12 cellular contexts compared by ENCODE assay signal in the genomic region with DNA sequence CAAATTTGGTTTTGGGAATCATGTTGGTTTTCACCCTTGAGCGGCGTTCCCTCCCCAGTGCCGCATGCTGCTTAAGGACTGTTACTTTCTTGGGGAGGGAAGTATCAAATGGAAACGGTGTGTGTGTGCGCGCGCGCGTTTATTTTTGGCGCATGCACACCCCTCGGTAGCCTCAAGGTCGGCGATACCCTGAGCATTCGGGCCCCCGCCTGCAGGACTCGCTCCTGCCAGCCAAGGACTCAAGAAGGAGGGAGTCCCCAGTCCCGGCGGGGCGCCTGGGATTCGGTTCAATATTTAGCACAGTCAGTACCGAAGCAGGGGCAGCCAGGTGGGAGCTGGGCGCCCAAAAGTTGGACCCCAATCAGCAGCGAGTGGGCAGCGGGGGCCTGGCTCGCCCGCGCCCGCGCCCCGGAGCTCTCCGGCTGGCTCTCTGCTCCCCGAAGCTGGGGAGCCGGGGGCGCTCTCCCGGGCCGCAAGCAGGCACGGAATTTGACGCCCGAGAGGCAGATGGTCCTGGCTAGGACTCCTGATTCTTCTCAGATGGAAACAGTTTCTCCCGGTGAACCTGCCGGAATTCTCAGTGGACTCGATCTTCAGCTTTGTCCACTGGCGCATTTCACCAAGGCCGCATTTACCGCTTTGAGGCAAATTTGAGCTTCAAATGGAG.
DNase-seq lines count a peak whose midpoint lies in the region; ATAC-seq and TF ChIP-seq lines count a peak whose summit lies in the region.
"Had no signal": no experiment of that assay in that cellular context is flagged by ENCODE, and none has a peak within 500 bp of the region (broad histone marks: within the 10 kb centered on the region; RNA-seq: fewer than 3 reads in every experiment).

No MANE protein-coding gene starts in this region.

- H3K27me3 Mint-ChIP-seq in chondrocyte (ENCODE audit: low read depth) = peaks cover 48% of the 10 kb centered on the region

- no peaks in the 10 kb centered on the region for H3K36me3 Mint-ChIP-seq in chondrocyte (ENCODE audit: low read depth)
- H3K36me3 Mint-ChIP-seq: activated naive CD4-positive, alpha-beta T cell treated with anti-CD3 and anti-CD28 coated beads, Interleukin-2, amount 50 U/mL, for 24 hours had no signal

- H3K9me3 ChIP-seq in skeletal muscle satellite cell (replicated peaks; ENCODE audit: low read length) = no peaks in the 10 kb centered on the region
- H3K9me3 ChIP-seq: HAP-1 had no signal

- H3K4me3 ChIP-seq in HFF-Myc (replicated peaks; ENCODE audit: low read depth, low read length) = peak overlapping the region; percentile 41
- H3K4me3 ChIP-seq in skeletal muscle satellite cell (ENCODE audit: low read length) = peak overlapping the region; percentile 58
- H3K4me3 ChIP-seq: HAP-1 had no signal

- peaks cover 46% of the 10 kb centered on the region for H3K27me3 ChIP-seq in skeletal muscle satellite cell (ENCODE audit: control insufficient read depth, insufficient read depth, low read length)

- DNase-seq in HFF-Myc (ENCODE audit: extremely low read depth, low read depth) = no peak
- peak; percentile 89 for DNase-seq in chondrocyte (ENCODE audit: low spot score)
- peak; percentile 30 for DNase-seq in iPS-NIHi7 (ENCODE audit: extremely low spot score)
- DNase-seq in NCI-H2227 (lab: John Stamatoyannopoulos, UW; ENCODE audit: unreplicated experiment) = no peak
- DNase-seq in GOT3 (lab: John Stamatoyannopoulos, UW) = no peak

- ATAC-seq in GM19397 (IDR thresholded peaks at IDR 0.05; ENCODE audit: unreplicated experiment) = no peak
- ATAC-seq in GM21360 (IDR thresholded peaks at IDR 0.05; ENCODE audit: unreplicated experiment) = no peak

- H3K9me3 Mint-ChIP-seq in chondrocyte (ENCODE audit: low read depth) = no peaks in the 10 kb centered on the region
- H3K9me3 Mint-ChIP-seq: activated naive CD4-positive, alpha-beta T cell treated with anti-CD3 and anti-CD28 coated beads, Interleukin-2, amount 50 U/mL, for 24 hours; T-helper 1 cell treated with Interleukin-12 subunit alpha and Interleukin-12 subunit beta and Interleukin-4 antibody, amounts not matched to agents 30 μg/mL and 1 μg/mL, for 36 hours had no signal

- peak overlapping the region; percentile 66 for H3K4me2 ChIP-seq in skeletal muscle satellite cell (ENCODE audit: low read length)
- H3K4me2 ChIP-seq: KMS-11 had no signal

- H3K9ac ChIP-seq in skeletal muscle satellite cell (ENCODE audit: low read depth, low read length) = no peak overlapping the region
- H3K9ac ChIP-seq: KMS-11 had no signal

- H3K4me1 ChIP-seq in skeletal muscle satellite cell (ENCODE audit: control insufficient read depth, insufficient read depth, low read length) = no peaks in the 10 kb centered on the region
- H3K4me1 ChIP-seq: HAP-1 had no signal

- peaks cover 15% of the 10 kb centered on the region for H3K4me1 Mint-ChIP-seq in chondrocyte (ENCODE audit: low read depth)
- H3K4me1 Mint-ChIP-seq: activated naive CD4-positive, alpha-beta T cell treated with anti-CD3 and anti-CD28 coated beads, Interleukin-2, amount 50 U/mL, for 24 hours had no signal

- TF ChIP-seq CTCF in HFF-Myc (IDR thresholded peaks at IDR 0.05; ENCODE audit: low read depth, low read length, missing control alignments) = no peak
- no peak for TF ChIP-seq CTCF in chondrocyte (IDR thresholded peaks at IDR 0.05)

- H3K27ac Mint-ChIP-seq in chondrocyte (ENCODE audit: unreplicated experiment) = no peak overlapping the region
- H3K27ac Mint-ChIP-seq: activated naive CD4-positive, alpha-beta T cell treated with anti-CD3 and anti-CD28 coated beads, Interleukin-2, amount 50 U/mL, for 24 hours; T-helper 1 cell treated with Interleukin-12 subunit alpha and Interleukin-12 subunit beta and Interleukin-4 antibody, amounts not matched to agents 30 μg/mL and 1 μg/mL, for 36 hours had no signal

- H3K36me3 ChIP-seq in skeletal muscle satellite cell (ENCODE audit: insufficient read depth, low read length) = no peaks in the 10 kb centered on the region
- H3K36me3 ChIP-seq: HAP-1 had no signal

- H3K4me3 Mint-ChIP-seq in chondrocyte (ENCODE audit: unreplicated experiment) = peak overlapping the region; percentile 73
- H3K4me3 Mint-ChIP-seq: activated naive CD4-positive, alpha-beta T cell treated with anti-CD3 and anti-CD28 coated beads, Interleukin-2, amount 50 U/mL, for 24 hours; T-helper 1 cell treated with Interleukin-12 subunit alpha and Interleukin-12 subunit beta and Interleukin-4 antibody, amounts not matched to agents 30 μg/mL and 1 μg/mL, for 36 hours had no signal

Comparison
In these comparisons a context has a peak if more than half of its experiments do, and no peak if none do; other contexts are left out.
1. DNase-seq: peak in chondrocyte (single experiment) and iPS-NIHi7 (single experiment); none in HFF-Myc (single experiment), NCI-H2227 (single experiment) and GOT3 (single experiment).